In genomic region chr6:27279513-27280063, GRCh38 we compare ENCODE assay signal across 9 cellular contexts. TPM values are rescaled to one million over a fixed set of nuclear protein-coding genes. Genes with fewer than 3 reads are reported as not detected.
DNase-seq lines count a peak whose midpoint lies in the region; ATAC-seq and TF ChIP-seq lines count a peak whose summit lies in the region.
"Had no signal": no experiment of that assay in that cellular context is flagged by ENCODE, and none has a peak within 500 bp of the region (broad histone marks: within the 10 kb centered on the region; RNA-seq: fewer than 3 reads in every experiment).

No MANE protein-coding gene starts in this region.

- no peak overlapping the region for H3K27ac Mint-ChIP-seq in activated CD4-positive, alpha-beta T cell treated with anti-CD3 and anti-CD28 coated beads, Interleukin-2, amount 10 ng/mL, durations not matched to agents 7 days and 5 days

- H4K20me1 ChIP-seq in PC-3 (ENCODE audit: low read length) (no peaks in the 10 kb centered on the region), smooth muscle cell (ENCODE audit: low read depth) (no peaks in the 10 kb centered on the region)

- H3K27me3 ChIP-seq in PC-3 (ENCODE audit: low read length) (no peaks in the 10 kb centered on the region), smooth muscle cell (ENCODE audit: low read depth) (peaks cover under 1% of the 10 kb centered on the region)

- peaks cover 15% of the 10 kb centered on the region for H3K9me3 Mint-ChIP-seq in activated CD4-positive, alpha-beta T cell treated with anti-CD3 and anti-CD28 coated beads, Interleukin-2, amount 10 ng/mL, durations not matched to agents 7 days and 5 days

- H3K36me3 ChIP-seq in PC-3 (ENCODE audit: low read depth, low read length), result no peaks in the 10 kb centered on the region
- H3K36me3 ChIP-seq in smooth muscle cell (ENCODE audit: low read depth), result no peaks in the 10 kb centered on the region

- intact Hi-C loops in PC-3 (cut with micrococcal nuclease), result no loop called here

- TF ChIP-seq CTCF in PC-3 (conservative IDR thresholded peaks at IDR 0.05; ENCODE audit: low read depth, low read length) (no peak), epithelial cell of esophagus (IDR thresholded peaks at IDR 0.05; ENCODE audit: insufficient read depth, low read depth, low read length, missing control alignments) (no peak), smooth muscle cell (IDR thresholded peaks at IDR 0.05; ENCODE audit: borderline replicate concordance, insufficient read depth, poor library complexity, severe bottlenecking) (no peak)

- no peaks in the 10 kb centered on the region for H3K9me2 ChIP-seq in PC-3 (replicated peaks; ENCODE audit: low read length)

- no peak overlapping the region for H3K4me3 ChIP-seq in PC-3 (ENCODE audit: low read length)
- H3K4me3 ChIP-seq in epithelial cell of esophagus (ENCODE audit: low read length), result peak overlapping the region; percentile 63
- H3K4me3 ChIP-seq in smooth muscle cell, result peak overlapping the region; percentile 74

- H3K4me2 ChIP-seq in PC-3 (ENCODE audit: low read length) (peak overlapping the region; percentile 83; the same call in 1 of the 2 replicates), smooth muscle cell (peak overlapping the region; percentile 87)

- peaks cover 19% of the 10 kb centered on the region for H3K4me1 Mint-ChIP-seq in activated CD4-positive, alpha-beta T cell treated with anti-CD3 and anti-CD28 coated beads, Interleukin-2, amount 10 ng/mL, durations not matched to agents 7 days and 5 days

- H3F3A ChIP-seq in PC-3 (ENCODE audit: low read length, unreplicated experiment) (no peaks in the 10 kb centered on the region), smooth muscle cell (ENCODE audit: low read depth) (no peaks in the 10 kb centered on the region)

- H3K4me1 ChIP-seq in PC-3 (ENCODE audit: insufficient read depth, low read length) (no peaks in the 10 kb centered on the region; the same call in 1 of the 2 replicates), smooth muscle cell (ENCODE audit: low read depth) (peaks cover 5% of the 10 kb centered on the region)

- ATAC-seq in PC-3 (no peak), HG03469 (IDR thresholded peaks at IDR 0.05; ENCODE audit: unreplicated experiment) (no peak)

- peaks cover 75% of the 10 kb centered on the region for H3K27me3 Mint-ChIP-seq in activated CD4-positive, alpha-beta T cell treated with anti-CD3 and anti-CD28 coated beads, Interleukin-2, amount 10 ng/mL, durations not matched to agents 7 days and 5 days

- peak overlapping the region; percentile 48 for H3K4me3 Mint-ChIP-seq in activated CD4-positive, alpha-beta T cell treated with anti-CD3 and anti-CD28 coated beads, Interleukin-2, amount 10 ng/mL, durations not matched to agents 7 days and 5 days

- H3K9me3 ChIP-seq in PC-3 (ENCODE audit: low read length), result no peaks in the 10 kb centered on the region
- no peaks in the 10 kb centered on the region for H3K9me3 ChIP-seq in smooth muscle cell (replicated peaks; ENCODE audit: low read depth)

- WGBS in smooth muscle cell (ENCODE audit: low lambda C conversion rate), result 5% methylated on average over 24 of the region's 24 CpGs

- POLR2A ChIA-PET in activated CD4-positive, alpha-beta T cell treated with anti-CD3 and anti-CD28 coated beads, Interleukin-2, amount 10 ng/mL, durations not matched to agents 7 days and 5 days (lab: Charles Lee), result no interaction called here
- POLR2A ChIA-PET in PC-3 (lab: Charles Lee; ENCODE audit: unreplicated experiment), result no interaction called here

- no peak overlapping the region for H3K27ac ChIP-seq in PC-3 (ENCODE audit: low read length)
- H3K27ac ChIP-seq in smooth muscle cell (ENCODE audit: low read depth), result no peak overlapping the region

- CTCF ChIA-PET in activated CD4-positive, alpha-beta T cell treated with anti-CD3 and anti-CD28 coated beads, Interleukin-2, amount 10 ng/mL, durations not matched to agents 7 days and 5 days (lab: Charles Lee), result no interaction called here
- CTCF ChIA-PET in PC-3 (lab: Charles Lee), result no interaction called here

- H3K9ac ChIP-seq in PC-3 (ENCODE audit: low read length) (no peak overlapping the region), smooth muscle cell (ENCODE audit: low read depth) (peak overlapping the region; percentile 5)

- no peak for DNase-seq in activated CD4-positive, alpha-beta T cell treated with anti-CD3 and anti-CD28 coated beads, Interleukin-2, amount 10 ng/mL, durations not matched to agents 7 days and 5 days
- no peak for DNase-seq in activated CD4-positive, alpha-beta T cell treated with anti-CD3 and anti-CD28 coated beads for 1 hour
- DNase-seq in PC-3 (no peak), epithelial cell of esophagus (ENCODE audit: low read depth) (no peak), smooth muscle cell (lab: John Stamatoyannopoulos, UW; ENCODE audit: unreplicated experiment) (no peak), DMS53 (lab: John Stamatoyannopoulos, UW) (no peak)
- no peak for DNase-seq in activated CD4-positive, alpha-beta T cell treated with anti-CD3 and anti-CD28 coated beads, Interleukin-2, amount 50 U/mL, for 1 hour

- H3K36me3 Mint-ChIP-seq in activated CD4-positive, alpha-beta T cell treated with anti-CD3 and anti-CD28 coated beads, Interleukin-2, amount 10 ng/mL, durations not matched to agents 7 days and 5 days (ENCODE audit: low read depth), result peaks cover 10% of the 10 kb centered on the region

- H2AFZ ChIP-seq in PC-3 (ENCODE audit: low read length) (no peak overlapping the region), smooth muscle cell (ENCODE audit: low read depth) (peak overlapping the region; percentile 79)

- no peaks in the 10 kb centered on the region for H3K79me2 ChIP-seq in PC-3 (ENCODE audit: low read length)
- H3K79me2 ChIP-seq in smooth muscle cell (ENCODE audit: low read depth), result no peaks in the 10 kb centered on the region

- no TSS peak for BruUV-seq in PC-3 (replicated peaks; lab: Mats Ljungman, UMichigan)

RNA-seq across cellular contexts. Expression of gene PRSS16, which starts 32.1 kb away (rescaled TPM):
- total RNA-seq in activated CD4-positive, alpha-beta T cell treated with anti-CD3 and anti-CD28 coated beads, Interleukin-2, amount 10 ng/mL, durations not matched to agents 7 days and 5 days, result 1 to 10 TPM; 1.1 to 1.5 TPM
- total RNA-seq in PC-3 (2014; rRNA removed), result 7.3 and 15.9 TPM in 2 replicates
- total RNA-seq in smooth muscle cell, result 3.3 and 7.6 TPM in 2 replicates
- 2.8 and 5.7 TPM in 2 replicates for polyA plus RNA-seq in smooth muscle cell

RNA-seq across cellular contexts. Expression of gene POM121L2, which starts 32.5 kb away (rescaled TPM):
- not detected for total RNA-seq in activated CD4-positive, alpha-beta T cell treated with anti-CD3 and anti-CD28 coated beads, Interleukin-2, amount 10 ng/mL, durations not matched to agents 7 days and 5 days
- not detected in 2 replicates for total RNA-seq in PC-3 (2014; rRNA removed)
- not detected in 2 replicates for total RNA-seq in smooth muscle cell
- polyA plus RNA-seq in smooth muscle cell, result not detected in 2 replicates
- total RNA-seq: activated naive CD4-positive, alpha-beta T cell treated with anti-CD3 and anti-CD28 coated beads, Interleukin-2, amount 50 U/mL, for 72 hours had no signal
